7 cellular contexts compared by ENCODE assay signal in genomic region chr1:11650331-11650991, GRCh38. TPM values are rescaled to one million over a fixed set of nuclear protein-coding genes. Genes with fewer than 3 reads are reported as not detected.
DNase-seq lines count a peak whose midpoint lies in the region; FAIRE-seq lines count a peak whose summit lies in the region.

No MANE protein-coding gene starts in this region.

- H3K9me3 ChIP-seq in effector memory CD4-positive, alpha-beta T cell (ENCODE audit: control insufficient read depth, low read length), result no peaks in the 10 kb centered on the region

- peak overlapping the region; percentile 25 for H3K4me3 ChIP-seq in effector memory CD4-positive, alpha-beta T cell (ENCODE audit: insufficient read depth, low read depth, low read length, poor library complexity, severe bottlenecking)
- no peak overlapping the region for H3K4me3 ChIP-seq in mesendoderm (ENCODE audit: low read length)

- DNase-seq in GM18507 (ENCODE audit: extremely low spot score, insufficient read length, low read depth), result peak; percentile 47
- DNase-seq in NCI-H748 treated with DMSO at 0.1 percent for 48 hours (lab: John Stamatoyannopoulos, UW), result peak; percentile 42
- DNase-seq in activated CD8-positive, alpha-beta memory T cell treated with anti-CD3 and anti-CD28 coated beads for 1 hour (ENCODE audit: extremely low read depth in 1 of 2, low read depth in 1 of 2), result peak; percentile 41 to 64
- DNase-seq in effector memory CD4-positive, alpha-beta T cell, result peak; percentile 67
- peak; percentile 85 for DNase-seq in mesendoderm
- peak; percentile 55 to 64 for DNase-seq in stimulated activated CD8-positive, alpha-beta memory T cell treated with anti-CD3 and anti-CD28 coated beads, Interleukin-2, amount 100 ng/mL, for 1 hour (ENCODE audit: low read depth in 2 of 2)
- DNase-seq in SW 1271 (lab: John Stamatoyannopoulos, UW), result no peak

- peaks cover 31% of the 10 kb centered on the region for H3K4me1 ChIP-seq in effector memory CD4-positive, alpha-beta T cell (ENCODE audit: control insufficient read depth, insufficient read depth, low read length, poor library complexity, severe bottlenecking)
- H3K4me1 ChIP-seq in mesendoderm (ENCODE audit: control insufficient read depth, low read depth, low read length), result no peaks in the 10 kb centered on the region

- H2BK15ac ChIP-seq in mesendoderm (replicated peaks; ENCODE audit: low read depth), result no peak overlapping the region

- no peak overlapping the region for H3K27ac ChIP-seq in effector memory CD4-positive, alpha-beta T cell (ENCODE audit: insufficient read depth, low read length, poor library complexity, severe bottlenecking)
- H3K27ac ChIP-seq in mesendoderm (ENCODE audit: low read depth, low read length), result no peak overlapping the region

- H2BK5ac ChIP-seq in mesendoderm (ENCODE audit: low read length), result no peak overlapping the region

- H4K5ac ChIP-seq in mesendoderm (ENCODE audit: low read length), result no peak overlapping the region

- no peak overlapping the region for H4K8ac ChIP-seq in mesendoderm (ENCODE audit: low read depth, low read length)

- no peaks in the 10 kb centered on the region for H3K36me3 ChIP-seq in effector memory CD4-positive, alpha-beta T cell (ENCODE audit: control insufficient read depth, insufficient read depth, low read length)
- no peaks in the 10 kb centered on the region for H3K36me3 ChIP-seq in mesendoderm (ENCODE audit: control insufficient read depth, insufficient read depth, low read length)

- no peak overlapping the region for H2AK5ac ChIP-seq in mesendoderm (ENCODE audit: low read length)

- H3K18ac ChIP-seq in mesendoderm (ENCODE audit: low read length), result no peak overlapping the region

- H3K27me3 ChIP-seq in effector memory CD4-positive, alpha-beta T cell (replicated peaks; ENCODE audit: control insufficient read depth, insufficient read depth, low read length, poor library complexity, severe bottlenecking), result no peaks in the 10 kb centered on the region
- no peaks in the 10 kb centered on the region for H3K27me3 ChIP-seq in mesendoderm (ENCODE audit: insufficient read depth, low read length, poor library complexity)

- H3K56ac ChIP-seq in mesendoderm (ENCODE audit: low read length), result peak overlapping the region; percentile 26

- WGBS in mesendoderm (ENCODE audit: extremely low coverage, insufficient coverage, low lambda C conversion rate), result no CpG with 5 or more reads among the region's 47 CpGs

- H3K79me2 ChIP-seq in mesendoderm (ENCODE audit: control insufficient read depth, insufficient read depth, low read length), result no peaks in the 10 kb centered on the region

- no peak overlapping the region for H3K23ac ChIP-seq in mesendoderm (ENCODE audit: low read length)

- no peak overlapping the region for H2BK120ac ChIP-seq in mesendoderm (ENCODE audit: low read depth, low read length)

- no peaks in the 10 kb centered on the region for H3K79me1 ChIP-seq in mesendoderm (ENCODE audit: low read length)

- FAIRE-seq in GM18507 (lab: Jason Lieb, UNC), result peak; percentile 18

- H3K9ac ChIP-seq in mesendoderm (ENCODE audit: low read length), result peak overlapping the region; percentile 17

- H3K4ac ChIP-seq in mesendoderm (ENCODE audit: low read depth, low read length), result no peak overlapping the region

- no peak overlapping the region for H3K4me2 ChIP-seq in mesendoderm (ENCODE audit: low read length)

RNA-seq across cellular contexts. Expression of gene FBXO2, which starts 3.8 kb away (rescaled TPM):
- polyA plus RNA-seq in mesendoderm (2013, experiment 1 of 2), result 9.6 TPM
- polyA plus RNA-seq in mesendoderm (2013, experiment 2 of 2), result 10.5 TPM

RNA-seq across cellular contexts. Expression of gene FBXO44, which starts 4.2 kb away (rescaled TPM):
- polyA plus RNA-seq in mesendoderm (2013, experiment 1 of 2), result 8.0 TPM
- 8.6 TPM for polyA plus RNA-seq in mesendoderm (2013, experiment 2 of 2)

RNA-seq across cellular contexts. Expression of gene FBXO6, which starts 13.5 kb away (rescaled TPM):
- 0.55 TPM for polyA plus RNA-seq in mesendoderm (2013, experiment 1 of 2)
- 0.50 TPM for polyA plus RNA-seq in mesendoderm (2013, experiment 2 of 2)

RNA-seq across cellular contexts. Expression of gene MAD2L2, which starts 30.5 kb away (rescaled TPM):
- polyA plus RNA-seq in mesendoderm (2013, experiment 1 of 2), result 128 TPM
- 136 TPM for polyA plus RNA-seq in mesendoderm (2013, experiment 2 of 2)

RNA-seq across cellular contexts. Expression of gene DRAXIN, which starts 41.0 kb away (rescaled TPM):
- 5.6 TPM for polyA plus RNA-seq in mesendoderm (2013, experiment 1 of 2)
- polyA plus RNA-seq in mesendoderm (2013, experiment 2 of 2), result 5.8 TPM

Comparison
In these comparisons a context has a peak if more than half of its experiments do, and no peak if none do; other contexts are left out.
1. DNase-seq: peak in GM18507 (single experiment), NCI-H748 treated with DMSO at 0.1 percent for 48 hours (single experiment), activated CD8-positive, alpha-beta memory T cell treated with anti-CD3 and anti-CD28 coated beads for 1 hour (2 of 2), effector memory CD4-positive, alpha-beta T cell (3 of 3), mesendoderm (single experiment) and stimulated activated CD8-positive, alpha-beta memory T cell treated with anti-CD3 and anti-CD28 coated beads, Interleukin-2, amount 100 ng/mL, for 1 hour (2 of 2); none in SW 1271 (0 of 2).